1 cellular context compared by ENCODE assay signal in the genomic region with DNA sequence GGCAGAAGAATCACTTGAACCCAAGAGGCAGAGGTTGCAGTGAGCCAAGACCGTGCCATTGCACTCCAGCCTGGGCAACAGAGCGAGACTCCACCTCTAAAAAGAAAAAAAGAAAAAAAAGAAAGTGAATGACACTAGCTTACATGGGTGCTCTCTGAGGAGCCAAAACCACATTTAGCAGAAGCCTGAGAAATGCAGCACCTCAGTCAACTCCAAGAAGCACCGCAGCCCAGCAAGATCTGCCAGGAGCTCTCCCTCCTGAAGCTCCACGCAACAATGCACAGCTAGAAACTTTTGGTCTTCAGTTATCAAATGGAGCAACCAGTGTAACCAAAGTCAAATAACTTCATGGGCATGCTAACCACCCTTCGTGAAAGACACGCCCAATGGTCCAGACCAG.
TF ChIP-seq lines count a peak whose summit lies in the region.

No MANE protein-coding gene starts in this region.

TF ChIP-seq in IMR-90, 13 proteins besides CTCF, POLR2A, EP300 and RAD21:
- no peak for TF ChIP-seq RCOR1 (IDR thresholded peaks at IDR 0.05; ENCODE audit: insufficient replicate concordance, low read length)
- no peak for TF ChIP-seq CHD1 (IDR thresholded peaks at IDR 0.05; ENCODE audit: low read depth, low read length)
- no peak for TF ChIP-seq CEBPB (IDR thresholded peaks at IDR 0.05; ENCODE audit: low read depth, low read length)
- TF ChIP-seq SMC3 (IDR thresholded peaks at IDR 0.05; ENCODE audit: low read depth, low read length), result no peak
- no peak for TF ChIP-seq RFX5 (IDR thresholded peaks at IDR 0.05; ENCODE audit: low read depth, low read length)
- no peak for TF ChIP-seq MXI1 (IDR thresholded peaks at IDR 0.05; ENCODE audit: borderline replicate concordance, low read depth, low read length)
- TF ChIP-seq, protein P1, sequence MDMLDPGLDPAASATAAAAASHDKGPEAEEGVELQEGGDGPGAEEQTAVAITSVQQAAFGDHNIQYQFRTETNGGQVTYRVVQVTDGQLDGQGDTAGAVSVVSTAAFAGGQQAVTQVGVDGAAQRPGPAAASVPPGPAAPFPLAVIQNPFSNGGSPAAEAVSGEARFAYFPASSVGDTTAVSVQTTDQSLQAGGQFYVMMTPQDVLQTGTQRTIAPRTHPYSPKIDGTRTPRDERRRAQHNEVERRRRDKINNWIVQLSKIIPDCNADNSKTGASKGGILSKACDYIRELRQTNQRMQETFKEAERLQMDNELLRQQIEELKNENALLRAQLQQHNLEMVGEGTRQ (IDR thresholded peaks at IDR 0.05; ENCODE audit: low read depth, low read length), result no peak
- no peak for TF ChIP-seq MAFK (IDR thresholded peaks at IDR 0.05; ENCODE audit: low read depth, low read length)
- no peak for TF ChIP-seq FOS (IDR thresholded peaks at IDR 0.05; ENCODE audit: low read depth, low read length)
- TF ChIP-seq, protein P2, sequence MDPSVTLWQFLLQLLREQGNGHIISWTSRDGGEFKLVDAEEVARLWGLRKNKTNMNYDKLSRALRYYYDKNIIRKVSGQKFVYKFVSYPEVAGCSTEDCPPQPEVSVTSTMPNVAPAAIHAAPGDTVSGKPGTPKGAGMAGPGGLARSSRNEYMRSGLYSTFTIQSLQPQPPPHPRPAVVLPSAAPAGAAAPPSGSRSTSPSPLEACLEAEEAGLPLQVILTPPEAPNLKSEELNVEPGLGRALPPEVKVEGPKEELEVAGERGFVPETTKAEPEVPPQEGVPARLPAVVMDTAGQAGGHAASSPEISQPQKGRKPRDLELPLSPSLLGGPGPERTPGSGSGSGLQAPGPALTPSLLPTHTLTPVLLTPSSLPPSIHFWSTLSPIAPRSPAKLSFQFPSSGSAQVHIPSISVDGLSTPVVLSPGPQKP (IDR thresholded peaks at IDR 0.05; ENCODE audit: borderline replicate concordance, low read depth, low read length), result no peak
- TF ChIP-seq BHLHE40 (IDR thresholded peaks at IDR 0.05; ENCODE audit: low read depth, low read length), result no peak
- TF ChIP-seq MAZ (IDR thresholded peaks at IDR 0.05; ENCODE audit: borderline replicate concordance, low read depth, low read length), result no peak
